Comparison of ENCODE assay signal across 13 cellular contexts in the genomic region with DNA sequence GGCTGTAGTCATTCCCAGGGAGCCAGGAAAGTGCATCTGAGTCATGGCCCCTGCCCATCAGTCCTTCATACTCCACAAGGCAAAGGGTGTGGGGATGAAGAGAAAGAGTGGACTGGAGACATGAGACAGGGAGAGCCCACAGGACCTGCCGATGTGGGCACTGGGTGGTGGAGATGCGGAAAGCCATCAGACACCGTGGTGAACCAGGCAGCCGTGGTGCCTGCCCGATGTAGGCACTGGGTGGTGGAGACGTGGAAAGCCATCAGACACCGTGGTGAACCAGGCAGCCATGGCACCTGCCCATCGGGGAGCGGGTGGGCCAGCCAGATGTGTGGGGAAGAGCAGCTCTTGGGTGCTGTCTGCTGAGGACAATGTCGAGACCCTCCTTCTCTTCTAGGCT.
"Had no signal": no experiment of that assay in that cellular context is flagged by ENCODE, and none has a peak within 500 bp of the region (broad histone marks: within the 10 kb centered on the region; RNA-seq: fewer than 3 reads in every experiment).

No MANE protein-coding gene starts in this region.

- DNase-seq: activated CD4-positive, alpha-beta T cell treated with anti-CD3 and anti-CD28 coated beads for 1 hour; activated gamma-delta T cell treated with Interleukin-2 at 50 U/mL for 16 hours; activated T-cell treated with anti-CD3 and anti-CD28 coated beads, Interleukin-2, amount 50 U/mL, for 1 hour; cortex of kidney; foreskin fibroblast; kidney; nephron progenitor cell; SJCRH30; stimulated activated CD4-positive, alpha-beta T cell treated with anti-CD3 and anti-CD28 coated beads, Interleukin-1b, Interleukin-23, amount 100 ng/mL, for 48 hours; T-cell; WERI-Rb-1 had no signal

- ATAC-seq: left lobe of liver, T-cell had no signal

- H3K27ac ChIP-seq: prostate gland, SJCRH30, WERI-Rb-1 had no signal

- H3K36me3 ChIP-seq: prostate gland, SJCRH30, WERI-Rb-1 had no signal

- H3K9me3 ChIP-seq: prostate gland, SJCRH30 had no signal

- H3K27me3 ChIP-seq: SJCRH30 had no signal

- H3K4me3 ChIP-seq: prostate gland, SJCRH30 had no signal
